ENCODE assay signal across 19 cellular contexts in genomic region chr22:38609371-38609770, GRCh38. TPM values are rescaled to one million over a fixed set of nuclear protein-coding genes. Genes with fewer than 3 reads are reported as not detected.
DNase-seq lines count a peak whose midpoint lies in the region; ATAC-seq, FAIRE-seq and TF ChIP-seq lines count a peak whose summit lies in the region.
"Had no signal": no experiment of that assay in that cellular context is flagged by ENCODE, and none has a peak within 500 bp of the region (broad histone marks: within the 10 kb centered on the region; RNA-seq: fewer than 3 reads in every experiment).

No MANE protein-coding gene starts in this region.

- no peak overlapping the region for H3K4ac ChIP-seq in H9 (ENCODE audit: low read depth, low read length)

- H3K9me3 ChIP-seq in H9 (ENCODE audit: control insufficient read depth, low read depth, low read length) (no peaks in the 10 kb centered on the region), kidney (ENCODE audit: control insufficient read depth in 1 of 2, low read length in 2 of 2) (no peaks in the 10 kb centered on the region)
- H3K9me3 ChIP-seq: SJCRH30 had no signal

- H3T11ph ChIP-seq in H9 (ENCODE audit: low read length): no peak overlapping the region

- H3K9ac ChIP-seq in H9 (ENCODE audit: extremely low read depth, insufficient read length, low read length): no peak overlapping the region
- no peak overlapping the region for H3K9ac ChIP-seq in kidney (ENCODE audit: low read length in 2 of 2)

- DNase-seq in H9: no peak
- peak; percentile 34 for DNase-seq in SK-N-DZ (ENCODE audit: low spot score)
- peak; percentile 64 for DNase-seq in left kidney (ENCODE audit: low read depth, low spot score)
- no peak for DNase-seq in germinal center (ENCODE audit: low spot score)
- no peak for DNase-seq in kidney
- DNase-seq in sciatic nerve (ENCODE audit: low spot score): no peak
- no peak for DNase-seq in mucosa of gallbladder (ENCODE audit: low spot score)
- DNase-seq: AML-193, DMS153, GF-D8, HCEC 1CT, MM.1S, NCI-H1092, NCI-H1436 treated with DMSO at 0.1 percent for 48 hours, NCI-H2107, NCI-H345, SJCRH30, SW 1271 had no signal

- H3K27ac ChIP-seq in H9 (ENCODE audit: insufficient read length, low read depth, low read length) (no peak overlapping the region), kidney (ENCODE audit: low read depth in 2 of 2, low read length in 2 of 2) (no peak overlapping the region)
- H3K27ac ChIP-seq: SJCRH30 had no signal

- H3K27ac Mint-ChIP-seq in H9: peak overlapping the region in 2 of 3 experiments; percentile 27 to 57; a peak in 3 of 7 replicates

- WGBS in H9 (ENCODE audit: extremely low coverage, insufficient read length, low lambda C conversion rate): no CpG with 5 or more reads among the region's 8 CpGs

- H2BK12ac ChIP-seq in H9 (ENCODE audit: insufficient read length, low read depth, low read length): no peak overlapping the region

- no peak overlapping the region for H3K4me2 ChIP-seq in H9 (ENCODE audit: insufficient read depth, insufficient read length, low read length)

- H3K79me1 ChIP-seq in H9 (ENCODE audit: insufficient read depth, low read depth, low read length, poor library complexity, severe bottlenecking): no peaks in the 10 kb centered on the region

- no peaks in the 10 kb centered on the region for H3K36me3 ChIP-seq in kidney (ENCODE audit: control insufficient read depth in 1 of 2, insufficient read depth in 2 of 2, low read length in 2 of 2)
- H3K36me3 ChIP-seq: SJCRH30 had no signal

- H3K56ac ChIP-seq in H9 (ENCODE audit: insufficient read length, low read depth, low read length): no peak overlapping the region

- H4K8ac ChIP-seq in H9 (replicated peaks; ENCODE audit: insufficient read length, low read depth, low read length): no peak overlapping the region

- H3K9me3 Mint-ChIP-seq in H9: no peaks in the 10 kb centered on the region

- no peak overlapping the region for H2BK15ac ChIP-seq in H9 (ENCODE audit: low read depth, low read length)

- ATAC-seq in sciatic nerve: no peak
- ATAC-seq: Panc1 had no signal

- no peak overlapping the region for H3K14ac ChIP-seq in H9 (ENCODE audit: insufficient read depth, low read length)

- no peak overlapping the region for H4K5ac ChIP-seq in H9 (ENCODE audit: insufficient read length, low read depth, low read length)

- no peak overlapping the region for H2BK20ac ChIP-seq in H9 (ENCODE audit: low read depth, low read length, poor library complexity, severe bottlenecking)

- H2BK5ac ChIP-seq in H9 (ENCODE audit: insufficient read length, low read length): no peak overlapping the region

- H3K27me3 ChIP-seq in H9 (ENCODE audit: insufficient read depth, low read length): no peaks in the 10 kb centered on the region
- H3K27me3 ChIP-seq: SJCRH30 had no signal

- no peaks in the 10 kb centered on the region for H3K23me2 ChIP-seq in H9 (ENCODE audit: insufficient read length, low read depth, low read length, poor library complexity, severe bottlenecking)

- H4K20me1 ChIP-seq in H9 (ENCODE audit: control insufficient read depth, insufficient read depth, insufficient read length): no peaks in the 10 kb centered on the region

- H3K36me3 Mint-ChIP-seq in H9 (ENCODE audit: insufficient read depth in 1 of 3, low read depth in 3 of 3): peaks cover 0 to 8% (median 0%) of the 10 kb centered on the region in 3 experiments; a peak in 1 of 7 replicates

- H3K18ac ChIP-seq in H9 (ENCODE audit: insufficient read length, low read depth, low read length): no peak overlapping the region

- no peak overlapping the region for H3K23ac ChIP-seq in H9 (ENCODE audit: insufficient read length, low read depth, low read length)

- H3K4me3 ChIP-seq in kidney (ENCODE audit: low read length in 2 of 2): no peak overlapping the region
- H3K4me3 ChIP-seq: SJCRH30 had no signal

- FAIRE-seq in kidney (lab: Jason Lieb, UNC): no peak

- no peak overlapping the region for H3K4me3 Mint-ChIP-seq in H9

- no peak overlapping the region for H4K91ac ChIP-seq in H9 (ENCODE audit: insufficient read length, low read depth, low read length)

- peaks cover under 1 to 4% of the 10 kb centered on the region in 2 experiments for H3K4me1 Mint-ChIP-seq in H9

- no peak overlapping the region for H2BK120ac ChIP-seq in H9 (ENCODE audit: low read depth, low read length, poor library complexity, severe bottlenecking)

- no peak overlapping the region for H2AFZ ChIP-seq in H9 (ENCODE audit: low read length)

- 0 out of 2 replicates have a peak, but pooled peaks cover 1% of the 10 kb centered on the region for H3K4me1 ChIP-seq in H9 (ENCODE audit: insufficient read depth, low read length)
- H3K4me1 ChIP-seq in kidney (ENCODE audit: control insufficient read depth in 1 of 2, insufficient read depth in 1 of 2, low read depth in 1 of 2, low read length in 2 of 2): no peaks in the 10 kb centered on the region
- H3K4me1 ChIP-seq: SJCRH30 had no signal

- TF ChIP-seq CTCF in H9 (conservative IDR thresholded peaks at IDR 0.05) (no peak), kidney (IDR thresholded peaks at IDR 0.05; ENCODE audit: borderline replicate concordance, extremely low read depth, insufficient read depth) (no peak)

- no peak overlapping the region for H2AK5ac ChIP-seq in H9 (ENCODE audit: insufficient read length, low read length)

- H3K27me3 Mint-ChIP-seq in H9 (ENCODE audit: low read depth): no peaks in the 10 kb centered on the region

- intact Hi-C loops in kidney (cut with DNase I): no loop called here
- intact Hi-C loops in sciatic nerve (cut with DNase I): no loop called here

- no peaks in the 10 kb centered on the region for H3K79me2 ChIP-seq in H9 (ENCODE audit: insufficient read depth, low read length)

RNA-seq across cellular contexts. Expression of gene DMC1, which starts 39.4 kb away (rescaled TPM):
- total RNA-seq in H9 (2021): 6.1 and 6.8 TPM in 2 replicates
- polyA plus RNA-seq in SK-N-DZ (2014; cell fraction: cytosol; rRNA removed): 0.59 TPM in 1 of 2 replicates, not detected in the other
- 0.10 TPM in 1 of 2 replicates, not detected in the other for polyA plus RNA-seq in SK-N-DZ (2014; cell fraction: nucleus; rRNA removed)
- total RNA-seq in kidney: 0.66 TPM
- polyA plus RNA-seq in kidney (ENCODE audit: insufficient read depth, low read depth, low replicate concordance): not detected
- total RNA-seq in sciatic nerve: 4.7 TPM
- 0.40 TPM for total RNA-seq in mucosa of gallbladder
- total RNA-seq: SJCRH30 had no signal

RNA-seq across cellular contexts. Expression of gene FAM227A, which starts 46.8 kb away (rescaled TPM):
- total RNA-seq in H9 (2021) (3.6 and 4.2 TPM in 2 replicates), kidney (3.4 TPM), sciatic nerve (2.9 TPM), mucosa of gallbladder (5.1 TPM)
- polyA plus RNA-seq in SK-N-DZ (2014; cell fraction: cytosol; rRNA removed): 4.5 and 7.7 TPM in 2 replicates
- 17.0 and 27.9 TPM in 2 replicates for polyA plus RNA-seq in SK-N-DZ (2014; cell fraction: nucleus; rRNA removed)
- polyA plus RNA-seq in kidney (ENCODE audit: insufficient read depth, low read depth, low replicate concordance): 0.80 TPM

RNA-seq across cellular contexts. Expression of gene CBY1, which starts 47.1 kb away (rescaled TPM):
- 24.8 and 26.6 TPM in 2 replicates for total RNA-seq in H9 (2021)
- 10.0 and 14.1 TPM in 2 replicates for polyA plus RNA-seq in SK-N-DZ (2014; cell fraction: cytosol; rRNA removed)
- polyA plus RNA-seq in SK-N-DZ (2014; cell fraction: nucleus; rRNA removed): 12.8 and 19.8 TPM in 2 replicates
- 36.0 TPM for total RNA-seq in kidney
- 67.2 TPM for polyA plus RNA-seq in kidney (ENCODE audit: insufficient read depth, low read depth, low replicate concordance)
- 31.4 TPM for total RNA-seq in sciatic nerve
- 43.2 TPM for total RNA-seq in mucosa of gallbladder

Comparison
In these comparisons a context has a peak if more than half of its experiments do, and no peak if none do; other contexts are left out.
1. DNase-seq: peak in SK-N-DZ (single experiment) and left kidney (single experiment); none in H9 (single experiment), germinal center (single experiment), kidney (single experiment), sciatic nerve (single experiment) and mucosa of gallbladder (single experiment).